ENCODE assay signal across 1 cellular context in genomic region chr13:52003551-52003950, GRCh38.
TF ChIP-seq lines count a peak whose summit lies in the region.

No MANE protein-coding gene starts in this region.

TF ChIP-seq in HepG2, 621 proteins besides CTCF, POLR2A, EP300 and RAD21:
- TF ChIP-seq, protein P1, sequence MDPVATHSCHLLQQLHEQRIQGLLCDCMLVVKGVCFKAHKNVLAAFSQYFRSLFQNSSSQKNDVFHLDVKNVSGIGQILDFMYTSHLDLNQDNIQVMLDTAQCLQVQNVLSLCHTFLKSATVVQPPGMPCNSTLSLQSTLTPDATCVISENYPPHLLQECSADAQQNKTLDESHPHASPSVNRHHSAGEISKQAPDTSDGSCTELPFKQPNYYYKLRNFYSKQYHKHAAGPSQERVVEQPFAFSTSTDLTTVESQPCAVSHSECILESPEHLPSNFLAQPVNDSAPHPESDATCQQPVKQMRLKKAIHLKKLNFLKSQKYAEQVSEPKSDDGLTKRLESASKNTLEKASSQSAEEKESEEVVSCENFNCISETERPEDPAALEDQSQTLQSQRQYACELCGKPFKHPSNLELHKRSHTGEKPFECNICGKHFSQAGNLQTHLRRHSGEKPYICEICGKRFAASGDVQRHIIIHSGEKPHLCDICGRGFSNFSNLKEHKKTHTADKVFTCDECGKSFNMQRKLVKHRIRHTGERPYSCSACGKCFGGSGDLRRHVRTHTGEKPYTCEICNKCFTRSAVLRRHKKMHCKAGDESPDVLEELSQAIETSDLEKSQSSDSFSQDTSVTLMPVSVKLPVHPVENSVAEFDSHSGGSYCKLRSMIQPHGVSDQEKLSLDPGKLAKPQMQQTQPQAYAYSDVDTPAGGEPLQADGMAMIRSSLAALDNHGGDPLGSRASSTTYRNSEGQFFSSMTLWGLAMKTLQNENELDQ (CRISPR knock-in tag; IDR thresholded peaks at IDR 0.05; ENCODE audit: borderline replicate concordance) = no peak
- TF ChIP-seq STAG1 (CRISPR knock-in tag; IDR thresholded peaks at IDR 0.05) (peak; percentile 45), RBFOX2 (IDR thresholded peaks at IDR 0.05; ENCODE audit: low read depth, low read length) (no peak), DMAP1 (CRISPR knock-in tag; IDR thresholded peaks at IDR 0.05) (no peak), ZNF18 (CRISPR knock-in tag; IDR thresholded peaks at IDR 0.05; ENCODE audit: insufficient replicate concordance) (no peak), KDM5A (IDR thresholded peaks at IDR 0.05; ENCODE audit: borderline replicate concordance, low read length) (no peak), PPARG (CRISPR knock-in tag; conservative IDR thresholded peaks at IDR 0.05) (no peak), ZNF687 (CRISPR knock-in tag; IDR thresholded peaks at IDR 0.05) (peak; percentile 36), ZBTB7A (CRISPR knock-in tag; IDR thresholded peaks at IDR 0.05) (no peak)
- TF ChIP-seq, protein P2, sequence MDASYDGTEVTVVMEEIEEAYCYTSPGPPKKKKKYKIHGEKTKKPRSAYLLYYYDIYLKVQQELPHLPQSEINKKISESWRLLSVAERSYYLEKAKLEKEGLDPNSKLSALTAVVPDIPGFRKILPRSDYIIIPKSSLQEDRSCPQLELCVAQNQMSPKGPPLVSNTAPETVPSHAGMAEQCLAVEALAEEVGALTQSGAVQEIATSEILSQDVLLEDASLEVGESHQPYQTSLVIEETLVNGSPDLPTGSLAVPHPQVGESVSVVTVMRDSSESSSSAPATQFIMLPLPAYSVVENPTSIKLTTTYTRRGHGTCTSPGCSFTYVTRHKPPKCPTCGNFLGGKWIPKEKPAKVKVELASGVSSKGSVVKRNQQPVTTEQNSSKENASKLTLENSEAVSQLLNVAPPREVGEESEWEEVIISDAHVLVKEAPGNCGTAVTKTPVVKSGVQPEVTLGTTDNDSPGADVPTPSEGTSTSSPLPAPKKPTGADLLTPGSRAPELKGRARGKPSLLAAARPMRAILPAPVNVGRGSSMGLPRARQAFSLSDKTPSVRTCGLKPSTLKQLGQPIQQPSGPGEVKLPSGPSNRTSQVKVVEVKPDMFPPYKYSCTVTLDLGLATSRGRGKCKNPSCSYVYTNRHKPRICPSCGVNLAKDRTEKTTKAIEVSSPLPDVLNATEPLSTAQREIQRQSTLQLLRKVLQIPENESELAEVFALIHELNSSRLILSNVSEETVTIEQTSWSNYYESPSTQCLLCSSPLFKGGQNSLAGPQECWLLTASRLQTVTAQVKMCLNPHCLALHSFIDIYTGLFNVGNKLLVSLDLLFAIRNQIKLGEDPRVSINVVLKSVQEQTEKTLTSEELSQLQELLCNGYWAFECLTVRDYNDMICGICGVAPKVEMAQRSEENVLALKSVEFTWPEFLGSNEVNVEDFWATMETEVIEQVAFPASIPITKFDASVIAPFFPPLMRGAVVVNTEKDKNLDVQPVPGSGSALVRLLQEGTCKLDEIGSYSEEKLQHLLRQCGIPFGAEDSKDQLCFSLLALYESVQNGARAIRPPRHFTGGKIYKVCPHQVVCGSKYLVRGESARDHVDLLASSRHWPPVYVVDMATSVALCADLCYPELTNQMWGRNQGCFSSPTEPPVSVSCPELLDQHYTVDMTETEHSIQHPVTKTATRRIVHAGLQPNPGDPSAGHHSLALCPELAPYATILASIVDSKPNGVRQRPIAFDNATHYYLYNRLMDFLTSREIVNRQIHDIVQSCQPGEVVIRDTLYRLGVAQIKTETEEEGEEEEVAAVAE (CRISPR knock-in tag; IDR thresholded peaks at IDR 0.05; ENCODE audit: borderline replicate concordance) = no peak
